Comparison of ENCODE assay signal across 8 cellular contexts in genomic region chr10:80458638-80459037, GRCh38. TPM values are rescaled to one million over a fixed set of nuclear protein-coding genes. Genes with fewer than 3 reads are reported as not detected.
DNase-seq lines count a peak whose midpoint lies in the region; ATAC-seq and TF ChIP-seq lines count a peak whose summit lies in the region.

No MANE protein-coding gene starts in this region.

- peaks cover 0 to 68% (median 25%) of the 10 kb centered on the region in 11 experiments; a peak in 17 of 22 replicates for H3K36me3 ChIP-seq in BLaER1 treated with 17β-estradiol and CSF1 and Interleukin-3, amounts not matched to agents 10 nM and 100 nM
- no peaks in the 10 kb centered on the region for H3K36me3 ChIP-seq in Peyer's patch

- H3K4me3 ChIP-seq in BLaER1 treated with 17β-estradiol and CSF1 and Interleukin-3, amounts not matched to agents 10 nM and 100 nM: peak overlapping the region; percentile 29 to 100 (median 100)
- H3K4me3 ChIP-seq in Peyer's patch: peak overlapping the region in 2 of 4 donors; percentile 4 to 16

- peak overlapping the region; percentile 92 to 97 for H3K4me3 Mint-ChIP-seq in effector memory CD8-positive, alpha-beta T cell
- peak overlapping the region; percentile 12 for H3K4me3 Mint-ChIP-seq in nephron progenitor cell

- H3K4me2 ChIP-seq in BLaER1 treated with 17β-estradiol and CSF1 and Interleukin-3, amounts not matched to agents 10 nM and 100 nM: peak overlapping the region; percentile 93 to 100 (median 99)

- H3K4me1 ChIP-seq in BLaER1 treated with 17β-estradiol and CSF1 and Interleukin-3, amounts not matched to agents 10 nM and 100 nM: peaks cover 63 to 83% (median 76%) of the 10 kb centered on the region in 10 experiments
- peaks cover 19 to 82% (median 41%) of the 10 kb centered on the region in 4 donors for H3K4me1 ChIP-seq in Peyer's patch

- ATAC-seq in effector memory CD8-positive, alpha-beta T cell (replicated peaks): no peak
- no peak for ATAC-seq in HG03196 (IDR thresholded peaks at IDR 0.05; ENCODE audit: unreplicated experiment)

- H3K4me1 Mint-ChIP-seq in effector memory CD8-positive, alpha-beta T cell (ENCODE audit: low read depth in 2 of 2): peaks cover 82 to 86% of the 10 kb centered on the region in 2 donors
- peaks cover 79% of the 10 kb centered on the region for H3K4me1 Mint-ChIP-seq in nephron progenitor cell

- no peaks in the 10 kb centered on the region for H3K9me3 ChIP-seq in BLaER1 treated with 17β-estradiol and CSF1 and Interleukin-3, amounts not matched to agents 10 nM and 100 nM (replicated peaks in 1 of 11)
- H3K9me3 ChIP-seq in Peyer's patch: no peaks in the 10 kb centered on the region

- H3K36me3 Mint-ChIP-seq in effector memory CD8-positive, alpha-beta T cell (ENCODE audit: insufficient read depth): peaks cover 42% of the 10 kb centered on the region
- no peaks in the 10 kb centered on the region for H3K36me3 Mint-ChIP-seq in nephron progenitor cell (ENCODE audit: low read depth)

- TF ChIP-seq CTCF in Peyer's patch (IDR thresholded peaks at IDR 0.05): no peak
- no peak for TF ChIP-seq CTCF in nephron progenitor cell (IDR thresholded peaks at IDR 0.05)

- no peaks in the 10 kb centered on the region for H3K27me3 Mint-ChIP-seq in effector memory CD8-positive, alpha-beta T cell
- peaks cover 2% of the 10 kb centered on the region for H3K27me3 Mint-ChIP-seq in nephron progenitor cell (ENCODE audit: low read depth, poor library complexity)

- H3K27ac ChIP-seq in BLaER1 treated with 17β-estradiol and CSF1 and Interleukin-3, amounts not matched to agents 10 nM and 100 nM: peak overlapping the region; percentile 33 to 100 (median 85); a peak in 21 of 22 replicates
- peak overlapping the region in 3 of 4 donors; percentile 66 to 95 (median 81) for H3K27ac ChIP-seq in Peyer's patch

- no peaks in the 10 kb centered on the region for H3K9me3 Mint-ChIP-seq in effector memory CD8-positive, alpha-beta T cell
- H3K9me3 Mint-ChIP-seq in nephron progenitor cell: no peaks in the 10 kb centered on the region

- DNase-seq in Peyer's patch (no peak), nephron progenitor cell (no peak), NCI-H748 treated with DMSO at 0.1 percent for 48 hours (lab: John Stamatoyannopoulos, UW) (no peak), COR-L47 (lab: John Stamatoyannopoulos, UW) (no peak), DMS 273 (lab: John Stamatoyannopoulos, UW; ENCODE audit: unreplicated experiment) (no peak)
- no peak for DNase-seq in effector memory CD8-positive, alpha-beta T cell

- peak overlapping the region; percentile 76 to 100 (median 99) for H3K9ac ChIP-seq in BLaER1 treated with 17β-estradiol and CSF1 and Interleukin-3, amounts not matched to agents 10 nM and 100 nM

- peaks cover 82 to 94% (median 86%) of the 10 kb centered on the region in 11 experiments for H4K20me1 ChIP-seq in BLaER1 treated with 17β-estradiol and CSF1 and Interleukin-3, amounts not matched to agents 10 nM and 100 nM

- no peaks in the 10 kb centered on the region for H3K27me3 ChIP-seq in BLaER1 treated with 17β-estradiol and CSF1 and Interleukin-3, amounts not matched to agents 10 nM and 100 nM
- no peaks in the 10 kb centered on the region for H3K27me3 ChIP-seq in Peyer's patch

- H3K27ac Mint-ChIP-seq in effector memory CD8-positive, alpha-beta T cell: peak overlapping the region; percentile 92 to 93
- H3K27ac Mint-ChIP-seq in nephron progenitor cell: peak overlapping the region; percentile 55

- TF ChIP-seq POLR2A in Peyer's patch (IDR thresholded peaks at IDR 0.05): no peak

RNA-seq across cellular contexts. Expression of gene TSPAN14, which starts 4.5 kb away (rescaled TPM):
- 10 to 100 TPM; 51.2 to 72.0 (median 68.0) TPM for total RNA-seq in Peyer's patch

RNA-seq across cellular contexts. Expression of gene PRXL2A, which starts 50.3 kb away (rescaled TPM):
- total RNA-seq in Peyer's patch: 10 to 100 TPM; 27.2 to 89.3 (median 60.3) TPM
